In the genomic region with DNA sequence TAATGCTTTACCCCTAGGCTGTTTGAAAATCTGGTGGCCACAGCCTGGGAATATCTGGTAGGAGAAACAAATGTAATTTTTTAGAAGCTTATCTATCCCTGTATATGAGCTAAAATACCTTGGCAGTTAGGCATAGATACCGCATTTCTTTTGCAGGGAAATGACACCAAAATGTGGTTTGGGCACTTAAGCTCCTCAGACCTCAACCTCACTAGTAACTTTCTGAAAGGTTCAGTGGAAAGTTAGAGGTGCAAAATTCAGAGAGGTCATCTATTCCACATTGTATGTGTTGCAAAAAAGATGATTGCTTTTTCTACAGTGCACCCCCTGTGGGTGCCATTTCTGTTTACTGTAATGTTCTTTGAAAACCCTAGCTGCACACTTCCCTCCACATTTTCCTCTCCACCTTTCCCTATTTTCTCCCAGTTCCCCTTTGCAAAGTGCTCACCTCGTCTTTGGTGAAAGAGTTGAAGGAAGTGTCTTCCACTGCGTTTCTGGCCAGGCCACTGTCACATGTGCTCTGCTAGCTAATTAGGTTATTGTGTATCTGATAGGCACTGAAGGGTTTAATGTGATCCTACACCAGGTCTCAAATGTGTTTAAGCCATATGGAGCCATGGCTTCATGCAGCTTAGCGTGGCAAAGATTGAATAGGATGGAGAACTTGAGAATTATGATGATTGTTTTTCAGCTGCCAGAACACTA, we compare ENCODE assay signal across 7 cellular contexts. TPM values are rescaled to one million over a fixed set of nuclear protein-coding genes. Genes with fewer than 3 reads are reported as not detected.
DNase-seq lines count a peak whose midpoint lies in the region; ATAC-seq, FAIRE-seq and TF ChIP-seq lines count a peak whose summit lies in the region.

No MANE protein-coding gene starts in this region.

- H3K36me3 Mint-ChIP-seq in brain, result peaks cover 23% of the 10 kb centered on the region

- no peaks in the 10 kb centered on the region for H3K27me3 ChIP-seq in muscle layer of colon (ENCODE audit: control insufficient read depth in 1 of 2, insufficient read depth in 2 of 2, low read length in 2 of 2)

- H3K9me3 Mint-ChIP-seq in brain, result peaks cover 0 to 7% (median 0%) of the 10 kb centered on the region in 5 experiments

- no peak for DNase-seq in GM18507 (ENCODE audit: extremely low spot score, insufficient read length, low read depth)
- peak; percentile 61 for DNase-seq in NCI-H524 treated with DMSO at 0.1 percent for 48 hours (lab: John Stamatoyannopoulos, UW)
- DNase-seq in dermis blood vessel endothelial cell, result no peak
- no peak for DNase-seq in kidney tubule cell (ENCODE audit: low spot score)

- no peaks in the 10 kb centered on the region for H3K36me3 ChIP-seq in muscle layer of colon (ENCODE audit: insufficient read depth, low read length)

- peak overlapping the region; percentile 79 for H3K9ac ChIP-seq in muscle layer of colon (ENCODE audit: low read length)

- peak overlapping the region in 1 of 2 donors; percentile 92 for H3K4me3 ChIP-seq in muscle layer of colon (ENCODE audit: low read depth in 1 of 2, low read length in 2 of 2)

- peak overlapping the region; percentile 89 for H3K27ac ChIP-seq in muscle layer of colon (ENCODE audit: low read depth, low read length)

- peak; percentile 63 for FAIRE-seq in GM18507 (lab: Jason Lieb, UNC)

- H3K27me3 Mint-ChIP-seq in brain, result peaks cover 15% of the 10 kb centered on the region

- H3K4me1 Mint-ChIP-seq in brain, result peaks cover 58% of the 10 kb centered on the region

- H3K27ac Mint-ChIP-seq in brain, result peak overlapping the region; percentile 78 to 98 (median 95)

- H3K4me1 ChIP-seq in muscle layer of colon (ENCODE audit: insufficient read depth, low read length), result peaks cover 36% of the 10 kb centered on the region

- no peak for TF ChIP-seq CTCF in brain (conservative IDR thresholded peaks at IDR 0.05)

- H3K4me3 Mint-ChIP-seq in brain, result peak overlapping the region; percentile 85 to 97 (median 90)

- no peaks in the 10 kb centered on the region for H3K9me3 ChIP-seq in muscle layer of colon (ENCODE audit: low read length)

- no peak for ATAC-seq in HG02642 (IDR thresholded peaks at IDR 0.05; ENCODE audit: poor library complexity, unreplicated experiment)

RNA-seq across cellular contexts. Expression of a gene that starts 1.3 kb away (rescaled TPM):
- 9.9 TPM for polyA plus RNA-seq in brain (ENCODE audit: insufficient read depth, low read depth, low replicate concordance)
- total RNA-seq in dermis blood vessel endothelial cell, result 48.5 and 51.0 TPM in 2 replicates
